ENCODE assay signal across 10 cellular contexts in the genomic region with DNA sequence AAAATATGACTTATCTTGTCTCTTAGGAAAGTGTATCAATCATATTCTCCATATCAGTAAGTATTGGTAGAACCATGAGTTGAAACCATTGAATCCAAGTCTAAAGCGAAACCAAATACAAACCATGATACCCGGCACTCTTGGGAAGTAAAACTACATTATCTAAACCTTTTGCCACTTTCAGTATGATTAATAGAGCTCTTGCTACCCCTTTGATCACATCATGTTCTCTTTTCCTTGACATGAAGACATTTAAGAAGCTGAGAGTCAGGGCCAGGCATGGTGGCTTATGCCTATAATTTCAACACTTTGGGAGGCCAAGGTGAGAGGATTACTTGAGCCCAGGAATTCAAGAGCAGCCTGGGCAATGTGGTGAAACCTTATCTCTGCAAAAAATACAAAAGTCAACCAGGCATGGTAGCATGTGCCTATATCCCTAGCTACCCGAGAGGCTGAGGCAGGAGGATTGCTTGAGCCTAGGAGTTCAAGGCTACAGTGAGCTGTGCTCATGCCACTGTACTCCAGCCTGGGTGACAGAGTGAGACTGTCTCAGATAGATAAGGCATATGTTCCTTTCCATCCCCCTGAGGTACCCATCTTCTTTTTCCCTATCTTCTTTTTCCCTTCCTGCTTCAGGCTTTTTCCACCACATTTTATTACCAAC. TPM values are rescaled to one million over a fixed set of nuclear protein-coding genes. Genes with fewer than 3 reads are reported as not detected.
DNase-seq lines count a peak whose midpoint lies in the region; ATAC-seq and TF ChIP-seq lines count a peak whose summit lies in the region.
"Had no signal": no experiment of that assay in that cellular context is flagged by ENCODE, and none has a peak within 500 bp of the region (broad histone marks: within the 10 kb centered on the region; RNA-seq: fewer than 3 reads in every experiment).

No MANE protein-coding gene starts in this region.

- H3K36me3 ChIP-seq in OCI-LY3 (replicated peaks; ENCODE audit: low read depth, low read length), result peaks cover 20% of the 10 kb centered on the region

- no peaks in the 10 kb centered on the region for H4K20me1 ChIP-seq in OCI-LY3 (ENCODE audit: insufficient read depth, low read length)

- H3K79me2 ChIP-seq in OCI-LY3 (ENCODE audit: low read length), result no peaks in the 10 kb centered on the region

- H3K9me3 Mint-ChIP-seq in stimulated activated naive CD8-positive, alpha-beta T cell treated with anti-CD3 and anti-CD28 coated beads, Interleukin-15, amount 100 ng/mL, for 72 hours, result no peaks in the 10 kb centered on the region
- H3K9me3 Mint-ChIP-seq: mesothelial cell of epicardium had no signal

- no peaks in the 10 kb centered on the region for H3K27me3 Mint-ChIP-seq in stimulated activated naive CD8-positive, alpha-beta T cell treated with anti-CD3 and anti-CD28 coated beads, Interleukin-15, amount 100 ng/mL, for 72 hours

- H3K9ac ChIP-seq in OCI-LY3 (ENCODE audit: low read length), result peak overlapping the region; percentile 6; the same call in 1 of the 2 replicates

- intact Hi-C loops in sciatic nerve (cut with DNase I), result no loop called here

- H3K4me1 Mint-ChIP-seq in stimulated activated naive CD8-positive, alpha-beta T cell treated with anti-CD3 and anti-CD28 coated beads, Interleukin-15, amount 100 ng/mL, for 72 hours, result peaks cover 41% of the 10 kb centered on the region
- H3K4me1 Mint-ChIP-seq: mesothelial cell of epicardium had no signal

- H3K27me3 ChIP-seq in OCI-LY3 (ENCODE audit: low read depth, low read length), result no peaks in the 10 kb centered on the region
- H3K27me3 ChIP-seq: esophagus muscularis mucosa had no signal

- peak overlapping the region; percentile 53 for H3K4me2 ChIP-seq in OCI-LY3 (ENCODE audit: low read length)

- no peak overlapping the region for H2AFZ ChIP-seq in OCI-LY3 (ENCODE audit: low read depth, low read length)

- H3K27ac ChIP-seq in OCI-LY3 (ENCODE audit: low read length), result peak overlapping the region; percentile 73
- no peak overlapping the region for H3K27ac ChIP-seq in coronary artery
- H3K27ac ChIP-seq: esophagus muscularis mucosa had no signal

- H3K27ac Mint-ChIP-seq in stimulated activated naive CD8-positive, alpha-beta T cell treated with anti-CD3 and anti-CD28 coated beads, Interleukin-15, amount 100 ng/mL, for 72 hours, result peak overlapping the region; percentile 91
- H3K27ac Mint-ChIP-seq: mesothelial cell of epicardium had no signal

- no peaks in the 10 kb centered on the region for H3K9me3 ChIP-seq in OCI-LY3 (ENCODE audit: insufficient read depth, low read length)
- H3K9me3 ChIP-seq: esophagus muscularis mucosa had no signal

- peak; percentile 65 for ATAC-seq in HG02623 (IDR thresholded peaks at IDR 0.05; ENCODE audit: unreplicated experiment)
- peak; percentile 97 for ATAC-seq in stimulated activated naive CD8-positive, alpha-beta T cell treated with anti-CD3 and anti-CD28 coated beads, Interleukin-15, amount 100 ng/mL, for 72 hours
- ATAC-seq in sciatic nerve, result no peak

- TF ChIP-seq CTCF in OCI-LY3 (IDR thresholded peaks at IDR 0.05; ENCODE audit: low read depth, low read length), result no peak
- TF ChIP-seq CTCF in coronary artery (IDR thresholded peaks at IDR 0.05), result no peak

- peak; percentile 16 for DNase-seq in stimulated activated CD4-positive, alpha-beta T cell treated with anti-CD3 and anti-CD28 coated beads, Interleukin-15, amount 100 ng/mL, for 24 hours
- DNase-seq in stimulated activated CD4-positive, alpha-beta T cell treated with anti-CD3 and anti-CD28 coated beads, Interleukin-12 subunit alpha, Interleukin-12 subunit beta, amount 100 ng/mL, for 4 hours, result no peak
- DNase-seq in stimulated activated naive CD8-positive, alpha-beta T cell treated with anti-CD3 and anti-CD28 coated beads, Interleukin-15, amount 100 ng/mL, for 72 hours, result peak; percentile 12 to 21
- no peak for DNase-seq in SHP77 treated with DMSO at 0.1 percent for 48 hours (lab: John Stamatoyannopoulos, UW)
- no peak for DNase-seq in sciatic nerve (ENCODE audit: low spot score)
- no peak for DNase-seq in coronary artery (ENCODE audit: low spot score)

- peak overlapping the region; percentile 49 to 58 for H3K4me3 Mint-ChIP-seq in stimulated activated naive CD8-positive, alpha-beta T cell treated with anti-CD3 and anti-CD28 coated beads, Interleukin-15, amount 100 ng/mL, for 72 hours
- H3K4me3 Mint-ChIP-seq: mesothelial cell of epicardium had no signal

- peaks cover 58% of the 10 kb centered on the region for H3K4me1 ChIP-seq in OCI-LY3 (ENCODE audit: low read length)
- H3K4me1 ChIP-seq: esophagus muscularis mucosa had no signal

- H3K4me3 ChIP-seq in OCI-LY3 (ENCODE audit: low read length) (peak overlapping the region; percentile 36), coronary artery (no peak overlapping the region)
- H3K4me3 ChIP-seq: esophagus muscularis mucosa had no signal

RNA-seq across cellular contexts. Expression of gene CEP135, which starts 45.4 kb away (rescaled TPM):
- total RNA-seq in sciatic nerve, result 11.0 TPM

Comparison
In these comparisons a context has a peak if more than half of its experiments do, and no peak if none do; other contexts are left out.
1. DNase-seq: peak in stimulated activated CD4-positive, alpha-beta T cell treated with anti-CD3 and anti-CD28 coated beads, Interleukin-15, amount 100 ng/mL, for 24 hours (single experiment) and stimulated activated naive CD8-positive, alpha-beta T cell treated with anti-CD3 and anti-CD28 coated beads, Interleukin-15, amount 100 ng/mL, for 72 hours (2 of 2); none in stimulated activated CD4-positive, alpha-beta T cell treated with anti-CD3 and anti-CD28 coated beads, Interleukin-12 subunit alpha, Interleukin-12 subunit beta, amount 100 ng/mL, for 4 hours (single experiment), SHP77 treated with DMSO at 0.1 percent for 48 hours (single experiment), sciatic nerve (single experiment) and coronary artery (single experiment).